Comparison of ENCODE assay signal across 7 cellular contexts in genomic region chr12:108430926-108431325, GRCh38.
"Had no signal": no experiment of that assay in that cellular context is flagged by ENCODE, and none has a peak within 500 bp of the region (broad histone marks: within the 10 kb centered on the region; RNA-seq: fewer than 3 reads in every experiment).

No MANE protein-coding gene starts in this region.

- H3K4me3 Mint-ChIP-seq: IgD-negative memory B cell had no signal

- H3K4me1 Mint-ChIP-seq: IgD-negative memory B cell had no signal

- H3K27ac ChIP-seq: HL-60, KMS-11 had no signal

- H3K9ac ChIP-seq: KMS-11 had no signal

- H3K27ac Mint-ChIP-seq: IgD-negative memory B cell had no signal

- H3K9me3 Mint-ChIP-seq: IgD-negative memory B cell had no signal

- H3K36me3 Mint-ChIP-seq: IgD-negative memory B cell had no signal

- DNase-seq: Karpas-422, Kasumi-1, KBM-7, KG1 had no signal

- H3K4me2 ChIP-seq: KMS-11 had no signal
